ENCODE assay signal across 7 cellular contexts in the genomic region with DNA sequence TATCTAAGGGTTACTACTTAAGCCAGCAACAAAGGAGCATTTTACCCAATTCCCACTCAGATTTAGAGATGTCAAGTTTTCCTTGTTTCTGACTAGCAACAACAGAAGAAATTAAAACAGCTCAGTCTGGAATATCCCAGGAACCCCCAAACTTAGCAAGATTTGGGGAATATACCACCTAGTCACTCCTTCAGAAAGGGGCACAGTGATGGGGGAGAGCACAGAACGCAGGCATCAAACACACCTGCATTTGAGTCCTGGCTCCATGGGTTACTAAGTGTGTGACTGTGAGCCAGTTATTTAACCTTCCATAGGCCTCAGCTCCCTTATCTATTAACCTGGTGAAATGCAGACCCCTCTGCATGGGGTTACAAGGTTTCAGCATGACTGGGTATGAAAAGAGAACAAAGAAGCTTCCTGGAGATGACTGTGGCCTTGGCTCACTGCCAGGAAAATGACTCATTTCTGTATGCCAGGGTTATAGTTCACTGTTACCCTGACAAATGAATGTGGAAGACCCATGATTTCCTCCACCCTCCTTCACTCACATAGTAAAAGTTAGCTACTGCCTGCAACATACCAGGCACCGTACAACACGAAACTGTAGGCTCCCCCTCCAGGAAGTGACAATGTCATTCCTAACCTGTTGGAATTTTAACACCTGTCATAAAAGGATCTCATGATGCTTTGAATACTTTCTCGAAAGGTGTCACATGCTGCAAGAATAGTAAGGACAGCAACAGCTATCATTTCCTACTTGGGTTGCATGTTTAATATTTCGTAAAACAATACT.
A peak's percentile ranks its signal among the peaks of the same experiment; 100 is the strongest.
DNase-seq lines count a peak whose midpoint lies in the region; ATAC-seq, FAIRE-seq and TF ChIP-seq lines count a peak whose summit lies in the region.

No MANE protein-coding gene starts in this region.

- intact Hi-C loops in GM12878 (cut with micrococcal nuclease; ENCODE audit: unreplicated experiment): no loop called here

- peak; percentile 65 for FAIRE-seq in GM12878 (lab: Jason Lieb, UNC)

- no peaks in the 10 kb centered on the region for H3K36me3 ChIP-seq in GM12878 (ENCODE audit: control insufficient read depth in 2 of 2, insufficient read depth in 2 of 2, low read length in 1 of 2)
- no peaks in the 10 kb centered on the region for H3K36me3 ChIP-seq in lung (ENCODE audit: control insufficient read depth in 2 of 2, insufficient read depth in 2 of 2, low read length in 2 of 2)

- POLR2A ChIA-PET in GM12878 (lab: Charles Lee): interaction anchor here (0.7 to 1.5 kb wide), 4 partner anchors 80 to 108 kb away, joined by 3 to 5 read pairs (median 3); no protein-coding TSS in a partner anchor

- no peak overlapping the region for H3K9ac ChIP-seq in GM12878 (ENCODE audit: control insufficient read depth, insufficient read depth, low read length)

- no peak for TF ChIP-seq POLR2A in GM12878 (IDR thresholded peaks at IDR 0.05; ENCODE audit: low read depth, low read length)

- in situ Hi-C loops in GM12878 (cut with MboI): no loop called here

- WGBS in GM12878 (ENCODE audit: insufficient coverage, insufficient replicate concordance, low lambda C conversion rate, missing lambda C conversion rate): 21% methylated on average over 5 of the region's 5 CpGs
- 36 to 47% methylated on average over 5 of the region's 5 CpGs for WGBS in lung, 2 donors

- H3K4me1 ChIP-seq in GM12878 (ENCODE audit: control insufficient read depth, insufficient read depth, low read length) (peaks cover 12% of the 10 kb centered on the region), lung (ENCODE audit: control insufficient read depth in 2 of 2, insufficient read depth in 2 of 2, low read length in 2 of 2) (peaks cover 13 to 26% of the 10 kb centered on the region in 2 donors)

- H3K27ac ChIP-seq in GM12878 (ENCODE audit: control insufficient read depth, insufficient read depth): peak overlapping the region; percentile 47
- peak overlapping the region; percentile 37 to 82 for H3K27ac ChIP-seq in lung (ENCODE audit: low read depth in 1 of 2, low read length in 1 of 2)

- H3K4me2 ChIP-seq in GM12878 (ENCODE audit: control insufficient read depth, insufficient read depth): peak overlapping the region; percentile 46; the same call in 1 of the 2 replicates

- RAD21 ChIA-PET in GM12878 (lab: Charles Lee; ENCODE audit: unreplicated experiment): interaction anchor here (1.0 to 4.0 kb wide), 10 partner anchors 15 to 524 kb away, joined by 3 to 24 read pairs (median 3); partner anchors contain the start of gene PICALM

- H3K4me3 ChIP-seq in GM12878 (no peak overlapping the region), lung (no peak overlapping the region)

- no peaks in the 10 kb centered on the region; the same call in 2 of the 3 replicates for H3K9me3 ChIP-seq in GM12878 (replicated peaks; ENCODE audit: control insufficient read depth, insufficient read depth, low read length)
- H3K9me3 ChIP-seq in lung (ENCODE audit: control insufficient read depth in 2 of 2, insufficient read depth in 1 of 2, low read length in 1 of 2): no peaks in the 10 kb centered on the region

- TF ChIP-seq EP300 in GM12878 (IDR thresholded peaks at IDR 0.05; ENCODE audit: borderline replicate concordance in 1 of 2, control insufficient read depth in 1 of 2, low read depth in 2 of 2, low read length in 2 of 2): peak; percentile 73 to 94

- H4K20me1 ChIP-seq in GM12878 (ENCODE audit: control insufficient read depth, insufficient read depth): no peaks in the 10 kb centered on the region

- peak; percentile 94 for ATAC-seq in GM18868 (IDR thresholded peaks at IDR 0.05; ENCODE audit: unreplicated experiment)
- ATAC-seq in HG02943 (IDR thresholded peaks at IDR 0.05; ENCODE audit: low read depth, unreplicated experiment): peak; percentile 88
- peak; percentile 95 for ATAC-seq in GM12878
- ATAC-seq in lung (ENCODE audit: insufficient read depth, low FRiP score): peak; percentile 16

- peak overlapping the region; percentile 3; the same call in 1 of the 2 replicates for H2AFZ ChIP-seq in GM12878 (ENCODE audit: control insufficient read depth, low read depth, low read length)

- no peak for TF ChIP-seq RAD21 in GM12878 (IDR thresholded peaks at IDR 0.05; ENCODE audit: insufficient read depth, low read depth, low read length)

- DNase-seq in NCI-H1436 (lab: John Stamatoyannopoulos, UW) (peak; percentile 57), T1000 (lab: John Stamatoyannopoulos, UW) (peak; percentile 83), GM12878 (ENCODE audit: low read depth, low spot score) (peak; percentile 96), lung (ENCODE audit: low spot score) (peak; percentile 81)
- peak; percentile 70 for DNase-seq in stimulated activated CD8-positive, alpha-beta memory T cell treated with anti-CD3 and anti-CD28 coated beads, Interleukin-4, amount 100 ng/mL, for 24 hours (ENCODE audit: low read depth)

- no peaks in the 10 kb centered on the region for H3K79me2 ChIP-seq in GM12878 (ENCODE audit: control insufficient read depth, insufficient read depth, low read length)

- H3K27me3 ChIP-seq in GM12878 (replicated peaks in 1 of 2; ENCODE audit: control insufficient read depth in 2 of 2, insufficient read depth in 2 of 2, low read length in 1 of 2) (no peaks in the 10 kb centered on the region), lung (ENCODE audit: control insufficient read depth, insufficient read depth) (no peaks in the 10 kb centered on the region)

- BruUV-seq in GM12878 (replicated peaks; lab: Mats Ljungman, UMichigan): no TSS peak

- SMC1A ChIA-PET in GM12878 (lab: Charles Lee; ENCODE audit: uncharacterized antibody, unreplicated experiment): interaction anchor here (0.7 to 2.1 kb wide), 23 partner anchors 12 to 136 kb away, joined by 3 to 18 read pairs (median 4); no protein-coding TSS in a partner anchor

- no peak for TF ChIP-seq CTCF in GM12878 (IDR thresholded peaks at IDR 0.05 in 2 of 3, conservative IDR thresholded peaks at IDR 0.05 in 1 of 3; ENCODE audit: control insufficient read depth in 2 of 3, extremely low read depth in 1 of 3, insufficient read depth in 1 of 3, low read depth in 3 of 3, low read length in 3 of 3)
- TF ChIP-seq CTCF in lung (IDR thresholded peaks at IDR 0.05; ENCODE audit: control extremely low read depth, extremely low read depth): no peak

- CTCF ChIA-PET in GM12878 (lab: Yijun Ruan, JAX): interaction anchor here (0.8 to 1.9 kb wide), 14 partner anchors 8 to 301 kb away, joined by 3 to 12 read pairs (median 4); no protein-coding TSS in a partner anchor

TF ChIP-seq in GM12878, 131 proteins besides CTCF, POLR2A, EP300 and RAD21 (continues in another document):
- TF ChIP-seq JUNB (IDR thresholded peaks at IDR 0.05) (peak; percentile 96), ZBED1 (IDR thresholded peaks at IDR 0.05; ENCODE audit: borderline replicate concordance) (peak; percentile 52; the same call in 1 of the 2 replicates), NR2C1 (IDR thresholded peaks at IDR 0.05) (peak; percentile 88), BCL11A (IDR thresholded peaks at IDR 0.05; ENCODE audit: low read depth, low read length) (peak; percentile 83), PAX5 (IDR thresholded peaks at IDR 0.05; ENCODE audit: borderline replicate concordance, low read depth, low read length) (peak; percentile 64; the same call in 1 of the 2 replicates), RUNX3 (IDR thresholded peaks at IDR 0.05; ENCODE audit: low read length) (peak; percentile 76), NBN (IDR thresholded peaks at IDR 0.05) (peak; percentile 89; the same call in 1 of the 2 replicates), BMI1 (IDR thresholded peaks at IDR 0.05; ENCODE audit: borderline replicate concordance) (peak; percentile 78), RAD51 (IDR thresholded peaks at IDR 0.05) (peak; percentile 76), POLR2AphosphoS5 (IDR thresholded peaks at IDR 0.05; ENCODE audit: low read length) (peak; percentile 53; the same call in 1 of the 2 replicates), ETV6 (conservative IDR thresholded peaks at IDR 0.05 in 1 of 2, IDR thresholded peaks at IDR 0.05 in 1 of 2; ENCODE audit: borderline replicate concordance in 1 of 2, low read depth in 1 of 2) (peak in 1 of 2 experiments; percentile 91; a peak in 2 of 4 replicates), IKZF1 (conservative IDR thresholded peaks at IDR 0.05) (peak; percentile 96), CREB1 (IDR thresholded peaks at IDR 0.05; ENCODE audit: low read depth) (peak; percentile 38; the same call in 1 of the 2 replicates), ATF7 (IDR thresholded peaks at IDR 0.05; ENCODE audit: low read depth) (peak; percentile 91), MTA2 (IDR thresholded peaks at IDR 0.05; ENCODE audit: low read depth) (peak; percentile 94), ZNF217 (IDR thresholded peaks at IDR 0.05) (peak; percentile 74; the same call in 1 of the 2 replicates), HDAC6 (IDR thresholded peaks at IDR 0.05; ENCODE audit: unreplicated experiment) (no peak), DPF2 (IDR thresholded peaks at IDR 0.05) (peak; percentile 98)
- TF ChIP-seq, protein P1, sequence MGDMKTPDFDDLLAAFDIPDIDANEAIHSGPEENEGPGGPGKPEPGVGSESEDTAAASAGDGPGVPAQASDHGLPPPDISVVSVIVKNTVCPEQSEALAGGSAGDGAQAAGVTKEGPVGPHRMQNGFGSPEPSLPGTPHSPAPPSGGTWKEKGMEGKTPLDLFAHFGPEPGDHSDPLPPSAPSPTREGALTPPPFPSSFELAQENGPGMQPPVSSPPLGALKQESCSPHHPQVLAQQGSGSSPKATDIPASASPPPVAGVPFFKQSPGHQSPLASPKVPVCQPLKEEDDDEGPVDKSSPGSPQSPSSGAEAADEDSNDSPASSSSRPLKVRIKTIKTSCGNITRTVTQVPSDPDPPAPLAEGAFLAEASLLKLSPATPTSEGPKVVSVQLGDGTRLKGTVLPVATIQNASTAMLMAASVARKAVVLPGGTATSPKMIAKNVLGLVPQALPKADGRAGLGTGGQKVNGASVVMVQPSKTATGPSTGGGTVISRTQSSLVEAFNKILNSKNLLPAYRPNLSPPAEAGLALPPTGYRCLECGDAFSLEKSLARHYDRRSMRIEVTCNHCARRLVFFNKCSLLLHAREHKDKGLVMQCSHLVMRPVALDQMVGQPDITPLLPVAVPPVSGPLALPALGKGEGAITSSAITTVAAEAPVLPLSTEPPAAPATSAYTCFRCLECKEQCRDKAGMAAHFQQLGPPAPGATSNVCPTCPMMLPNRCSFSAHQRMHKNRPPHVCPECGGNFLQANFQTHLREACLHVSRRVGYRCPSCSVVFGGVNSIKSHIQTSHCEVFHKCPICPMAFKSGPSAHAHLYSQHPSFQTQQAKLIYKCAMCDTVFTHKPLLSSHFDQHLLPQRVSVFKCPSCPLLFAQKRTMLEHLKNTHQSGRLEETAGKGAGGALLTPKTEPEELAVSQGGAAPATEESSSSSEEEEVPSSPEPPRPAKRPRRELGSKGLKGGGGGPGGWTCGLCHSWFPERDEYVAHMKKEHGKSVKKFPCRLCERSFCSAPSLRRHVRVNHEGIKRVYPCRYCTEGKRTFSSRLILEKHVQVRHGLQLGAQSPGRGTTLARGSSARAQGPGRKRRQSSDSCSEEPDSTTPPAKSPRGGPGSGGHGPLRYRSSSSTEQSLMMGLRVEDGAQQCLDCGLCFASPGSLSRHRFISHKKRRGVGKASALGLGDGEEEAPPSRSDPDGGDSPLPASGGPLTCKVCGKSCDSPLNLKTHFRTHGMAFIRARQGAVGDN (IDR thresholded peaks at IDR 0.05): peak; percentile 61

Comparison
In these comparisons a context has a peak if more than half of its experiments do, and no peak if none do; other contexts are left out.
1. ATAC-seq: peak in every context shown above with its lines; median percentile 95 in GM12878; 94 in GM18868; 88 in HG02943; 16 in lung.